Comparison of ENCODE assay signal across 16 cellular contexts in the genomic region with DNA sequence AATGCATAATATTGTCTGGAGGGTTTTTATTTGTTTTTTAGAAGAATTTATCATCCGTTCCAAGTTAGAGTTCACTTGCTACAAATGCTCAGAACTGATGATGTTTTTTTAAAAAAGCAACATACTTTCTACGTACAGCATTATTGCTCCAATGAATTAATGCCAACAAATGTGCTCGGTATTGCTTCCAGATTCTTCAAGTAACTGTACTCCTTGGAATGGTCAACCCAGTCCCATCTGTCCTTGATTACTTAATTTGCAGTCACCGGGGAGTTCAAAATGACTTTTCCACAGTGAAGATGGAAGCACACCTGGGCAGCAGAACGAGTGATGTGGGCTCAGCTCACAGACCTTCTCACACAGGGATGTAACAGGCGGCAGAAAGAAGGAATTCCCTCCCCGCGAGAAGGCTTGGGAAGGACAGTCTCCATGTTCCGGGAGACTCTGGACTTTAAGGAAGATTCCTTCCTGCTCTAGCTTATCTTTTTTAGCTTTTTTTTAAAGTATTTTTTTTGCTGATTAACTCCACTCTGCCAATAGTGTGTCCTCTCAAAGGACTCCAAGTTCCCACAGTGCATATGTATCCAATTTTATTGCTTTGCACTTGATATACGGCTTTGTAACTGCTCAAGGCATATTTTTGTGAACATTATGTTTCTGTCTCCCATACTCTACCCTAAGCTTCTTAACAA.
A peak's percentile ranks its signal among the peaks of the same experiment; 100 is the strongest.
DNase-seq lines count a peak whose midpoint lies in the region; ATAC-seq, FAIRE-seq and TF ChIP-seq lines count a peak whose summit lies in the region.
"Had no signal": no experiment of that assay in that cellular context is flagged by ENCODE, and none has a peak within 500 bp of the region (broad histone marks: within the 10 kb centered on the region; RNA-seq: fewer than 3 reads in every experiment).

No MANE protein-coding gene starts in this region.

- peaks cover 40% of the 10 kb centered on the region for H3K36me3 Mint-ChIP-seq in neural progenitor cell
- H3K36me3 Mint-ChIP-seq: activated naive CD8-positive, alpha-beta T cell treated with anti-CD3 and anti-CD28 coated beads for 36 hours; stimulated activated effector memory CD8-positive, alpha-beta T cell treated with anti-CD3 and anti-CD28 coated beads, Interleukin-12 subunit alpha, Interleukin-12 subunit beta, amount 100 ng/mL, for 72 hours had no signal

- H3K4me1 Mint-ChIP-seq in neural progenitor cell: peaks cover 20% of the 10 kb centered on the region
- H3K4me1 Mint-ChIP-seq: activated naive CD8-positive, alpha-beta T cell treated with anti-CD3 and anti-CD28 coated beads for 36 hours; stimulated activated effector memory CD8-positive, alpha-beta T cell treated with anti-CD3 and anti-CD28 coated beads, Interleukin-12 subunit alpha, Interleukin-12 subunit beta, amount 100 ng/mL, for 72 hours had no signal

- TF ChIP-seq CTCF in AG09309 (IDR thresholded peaks at IDR 0.05; ENCODE audit: control insufficient read depth, insufficient read depth, low read depth, low read length, missing control alignments): no peak
- no peak for TF ChIP-seq CTCF in endothelial cell of umbilical vein (IDR thresholded peaks at IDR 0.05; ENCODE audit: extremely low read depth in 1 of 2, insufficient read depth in 1 of 2, low read depth in 1 of 2, low read length in 2 of 2)
- no peak for TF ChIP-seq CTCF in neural progenitor cell (IDR thresholded peaks at IDR 0.05)
- no peak for TF ChIP-seq CTCF in left lung (IDR thresholded peaks at IDR 0.05)

- dilution Hi-C loops in endothelial cell of umbilical vein (cut with MboI; ENCODE audit: extremely low pct_ligation_motif_present, low sequenced_read_pairs): no loop called here

- H3K27ac Mint-ChIP-seq in neural progenitor cell: peak overlapping the region; percentile 74
- H3K27ac Mint-ChIP-seq: activated naive CD8-positive, alpha-beta T cell treated with anti-CD3 and anti-CD28 coated beads for 36 hours; stimulated activated effector memory CD8-positive, alpha-beta T cell treated with anti-CD3 and anti-CD28 coated beads, Interleukin-12 subunit alpha, Interleukin-12 subunit beta, amount 100 ng/mL, for 72 hours had no signal

- H3K4me3 ChIP-seq in AG09309 (ENCODE audit: control insufficient read depth, low read depth, low read length) (peak overlapping the region; percentile 29), endothelial cell of umbilical vein (replicated peaks in 1 of 3; ENCODE audit: insufficient read depth in 1 of 3, low read depth in 1 of 3, low read length in 3 of 3) (no peak overlapping the region), neural progenitor cell (no peak overlapping the region), left lung (no peak overlapping the region)
- H3K4me3 ChIP-seq: lung had no signal

- no peak for TF ChIP-seq POLR2A in endothelial cell of umbilical vein (IDR thresholded peaks at IDR 0.05; ENCODE audit: low read depth, low read length)

- H3K9me3 ChIP-seq in endothelial cell of umbilical vein (replicated peaks; ENCODE audit: control insufficient read depth, insufficient read depth, low read length) (no peaks in the 10 kb centered on the region), neural progenitor cell (ENCODE audit: low read depth) (no peaks in the 10 kb centered on the region), left lung (no peaks in the 10 kb centered on the region)

- H3K4me1 ChIP-seq in endothelial cell of umbilical vein (ENCODE audit: control insufficient read depth, extremely low read depth, insufficient read depth, low read length) (peaks cover 16% of the 10 kb centered on the region), neural progenitor cell (peaks cover 20% of the 10 kb centered on the region), left lung (peaks cover 3 to 11% of the 10 kb centered on the region in 2 donors)
- H3K4me1 ChIP-seq: parathyroid adenoma had no signal

- H3K4me3 Mint-ChIP-seq in neural progenitor cell: no peak overlapping the region
- H3K4me3 Mint-ChIP-seq: activated naive CD8-positive, alpha-beta T cell treated with anti-CD3 and anti-CD28 coated beads for 36 hours; stimulated activated effector memory CD8-positive, alpha-beta T cell treated with anti-CD3 and anti-CD28 coated beads, Interleukin-12 subunit alpha, Interleukin-12 subunit beta, amount 100 ng/mL, for 72 hours had no signal

- no peak for FAIRE-seq in endothelial cell of umbilical vein (lab: Jason Lieb, UNC)

- H4K20me1 ChIP-seq in endothelial cell of umbilical vein (replicated peaks; ENCODE audit: control insufficient read depth, extremely low read depth, insufficient read depth, low read length) (no peaks in the 10 kb centered on the region), neural progenitor cell (ENCODE audit: low read depth) (peaks cover 15% of the 10 kb centered on the region)

- peak overlapping the region; percentile 34 for H3K9ac ChIP-seq in endothelial cell of umbilical vein (replicated peaks; ENCODE audit: extremely low read depth, insufficient read depth, low read length)
- H3K9ac ChIP-seq in neural progenitor cell: no peak overlapping the region
- H3K9ac ChIP-seq: parathyroid adenoma had no signal

- peaks cover 8% of the 10 kb centered on the region for H3F3A ChIP-seq in neural progenitor cell (ENCODE audit: low read depth)

- H3K36me3 ChIP-seq in endothelial cell of umbilical vein (ENCODE audit: control insufficient read depth in 2 of 2, extremely low read depth in 1 of 2, insufficient read depth in 2 of 2, low read length in 2 of 2) (no peaks in the 10 kb centered on the region), neural progenitor cell (no peaks in the 10 kb centered on the region), left lung (no peaks in the 10 kb centered on the region)

- peak overlapping the region; percentile 18 for H3K4me2 ChIP-seq in endothelial cell of umbilical vein (ENCODE audit: insufficient read depth, low read length)
- H3K4me2 ChIP-seq in neural progenitor cell: peak overlapping the region; percentile 12

- H3K27ac ChIP-seq in endothelial cell of umbilical vein (ENCODE audit: insufficient read depth, low read depth, low read length) (peak overlapping the region; percentile 18), neural progenitor cell (peak overlapping the region; percentile 35), left lung (no peak overlapping the region)
- H3K27ac ChIP-seq: C4-2B, parathyroid adenoma had no signal

- POLR2A ChIA-PET in HEK293T (lab: Yijun Ruan, JAX) (interaction anchor here (0.7 to 1.3 kb wide), 4 partner anchors 11 to 69 kb away, joined by 3 to 5 read pairs (median 3); a partner anchor contains a TSS), endothelial cell of umbilical vein (lab: Charles Lee) (interaction anchor here (0.7 kb wide), 1 partner anchor 23 kb away, joined by 5 read pairs; no protein-coding TSS in a partner anchor)

- no TSS peak for BruUV-seq in endothelial cell of umbilical vein (replicated peaks; lab: Mats Ljungman, UMichigan)

- H3K27me3 ChIP-seq in endothelial cell of umbilical vein (ENCODE audit: control insufficient read depth in 2 of 2, insufficient read depth in 2 of 2, low read length in 2 of 2) (no peaks in the 10 kb centered on the region), neural progenitor cell (no peaks in the 10 kb centered on the region), left lung (no peaks in the 10 kb centered on the region)

- CTCF ChIA-PET in HEK293T (lab: Yijun Ruan, JAX) (interaction anchor here (0.6 kb wide), 3 partner anchors 13 to 180 kb away, joined by 3 to 4 read pairs (median 3); no protein-coding TSS in a partner anchor), endothelial cell of umbilical vein (lab: Charles Lee) (interaction anchor here (1.0 to 2.4 kb wide), 9 partner anchors 8 to 115 kb away, joined by 3 to 16 read pairs (median 4); a partner anchor contains a TSS)

- H3K27me3 Mint-ChIP-seq in neural progenitor cell (ENCODE audit: insufficient read depth, low read depth): peaks cover 6% of the 10 kb centered on the region

- H3K79me2 ChIP-seq in endothelial cell of umbilical vein (ENCODE audit: control insufficient read depth, insufficient read depth, low read length): no peaks in the 10 kb centered on the region
- peaks cover 78% of the 10 kb centered on the region for H3K79me2 ChIP-seq in neural progenitor cell (ENCODE audit: low read depth)
- H3K79me2 ChIP-seq: parathyroid adenoma had no signal

- H2AFZ ChIP-seq in endothelial cell of umbilical vein (ENCODE audit: low read depth, low read length) (no peak overlapping the region), neural progenitor cell (replicated peaks) (no peak overlapping the region)
- H2AFZ ChIP-seq: parathyroid adenoma had no signal

- H3K9me3 Mint-ChIP-seq in neural progenitor cell: peaks cover 9% of the 10 kb centered on the region
- H3K9me3 Mint-ChIP-seq: activated naive CD8-positive, alpha-beta T cell treated with anti-CD3 and anti-CD28 coated beads for 36 hours; stimulated activated effector memory CD8-positive, alpha-beta T cell treated with anti-CD3 and anti-CD28 coated beads, Interleukin-12 subunit alpha, Interleukin-12 subunit beta, amount 100 ng/mL, for 72 hours had no signal

- no peaks in the 10 kb centered on the region for H3K9me1 ChIP-seq in endothelial cell of umbilical vein (replicated peaks; ENCODE audit: control insufficient read depth, extremely low read depth, insufficient read depth, low read length)

- intact Hi-C loops in endothelial cell of umbilical vein (cut with micrococcal nuclease): no loop called here
- intact Hi-C loops in left lung (cut with DNase I): no loop called here

- DNase-seq in AG09309 (ENCODE audit: low read depth) (no peak), HEK293T (ENCODE audit: extremely low spot score) (no peak), endothelial cell of umbilical vein (ENCODE audit: low read depth, low spot score) (no peak), neural progenitor cell (ENCODE audit: low spot score) (no peak), left lung (no peak), NCI-H1930 (lab: John Stamatoyannopoulos, UW) (no peak)
- DNase-seq in activated effector memory CD4-positive, alpha-beta T cell treated with Interleukin-2 at 50 U/mL for 16 hours: no peak
- no peak for DNase-seq in NK-92 treated with Interleukin-12 subunit alpha and Interleukin-12 subunit beta, amount 100 ng/mL, for 24 hours (lab: John Stamatoyannopoulos, UW)
- DNase-seq: activated naive CD8-positive, alpha-beta T cell treated with anti-CD3 and anti-CD28 coated beads for 36 hours; dermis blood vessel endothelial cell; HCEC 1CT; NCI-H1105 treated with DMSO at 0.1 percent for 48 hours had no signal

- no peak for ATAC-seq in left lung
- ATAC-seq: stimulated activated effector memory CD8-positive, alpha-beta T cell treated with anti-CD3 and anti-CD28 coated beads, Interleukin-12 subunit alpha, Interleukin-12 subunit beta, amount 100 ng/mL, for 72 hours had no signal

TF ChIP-seq in endothelial cell of umbilical vein, 7 proteins besides CTCF, POLR2A, EP300 and RAD21 (continues in another document):
- TF ChIP-seq JUN (IDR thresholded peaks at IDR 0.05; ENCODE audit: borderline replicate concordance, insufficient read depth, insufficient read length, low read depth) (no peak), MYC (IDR thresholded peaks at IDR 0.05; ENCODE audit: low read depth, low read length) (no peak), EZH2 (IDR thresholded peaks at IDR 0.05; ENCODE audit: borderline replicate concordance, low read depth, low read length, severe bottlenecking) (no peak)
- TF ChIP-seq, protein P1, sequence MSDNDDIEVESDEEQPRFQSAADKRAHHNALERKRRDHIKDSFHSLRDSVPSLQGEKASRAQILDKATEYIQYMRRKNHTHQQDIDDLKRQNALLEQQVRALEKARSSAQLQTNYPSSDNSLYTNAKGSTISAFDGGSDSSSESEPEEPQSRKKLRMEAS (IDR thresholded peaks at IDR 0.05; ENCODE audit: insufficient read depth, insufficient read length): no peak

Comparison
In these comparisons a context has a peak if more than half of its experiments do, and no peak if none do; other contexts are left out.
1. H3K27ac ChIP-seq: peak in endothelial cell of umbilical vein (single experiment) and neural progenitor cell (single experiment); none in left lung (0 of 2).